Comparison of ENCODE assay signal across 1 cellular context in the genomic region with DNA sequence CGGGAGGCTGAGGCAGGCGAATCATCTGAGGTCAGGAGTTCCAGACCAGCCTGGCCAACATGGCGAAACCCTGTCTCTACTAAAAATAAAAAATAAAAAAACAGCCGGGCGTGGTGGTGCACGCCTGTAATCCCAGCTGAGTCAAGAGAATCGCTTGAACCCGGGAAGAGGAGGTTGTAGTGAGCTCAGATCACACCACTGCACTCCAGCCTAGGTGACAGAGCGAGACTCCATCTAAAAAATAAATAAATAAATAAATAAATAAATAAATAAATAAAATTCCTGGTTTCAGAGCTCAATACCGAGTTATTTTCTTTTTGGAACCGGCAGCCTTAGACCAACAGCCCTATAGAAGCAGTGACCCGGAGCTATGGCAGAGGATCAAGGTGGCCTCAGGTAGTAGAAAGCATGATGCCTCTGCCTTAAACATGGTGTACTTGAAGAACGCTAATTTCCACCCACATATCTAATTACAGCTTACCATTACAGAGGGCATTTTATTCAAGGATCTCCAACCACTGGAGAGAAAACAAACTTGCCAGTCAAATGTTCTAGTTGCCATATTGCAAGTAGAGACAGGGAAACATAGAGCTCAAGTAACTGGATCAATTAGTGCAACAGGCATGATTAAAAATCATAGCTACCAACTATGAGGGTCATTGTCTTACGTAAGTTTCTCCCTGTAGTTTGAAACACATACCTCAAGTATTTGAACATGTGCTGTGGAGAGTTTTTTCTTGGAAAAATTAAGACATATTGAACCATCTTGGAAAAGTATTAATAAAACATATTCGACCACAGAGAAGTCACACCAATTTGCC.
TF ChIP-seq lines count a peak whose summit lies in the region.

No MANE protein-coding gene starts in this region.

TF ChIP-seq in endothelial cell of umbilical vein, 7 proteins besides CTCF, POLR2A, EP300 and RAD21:
- TF ChIP-seq MYC (IDR thresholded peaks at IDR 0.05; ENCODE audit: low read depth, low read length) (no peak), FOS (IDR thresholded peaks at IDR 0.05; ENCODE audit: borderline replicate concordance, insufficient read depth, low read length) (no peak), GATA2 (IDR thresholded peaks at IDR 0.05; ENCODE audit: insufficient read depth, insufficient read length, low read depth, low read length) (no peak), JUN (IDR thresholded peaks at IDR 0.05; ENCODE audit: borderline replicate concordance, insufficient read depth, insufficient read length, low read depth) (no peak), EZH2 (IDR thresholded peaks at IDR 0.05; ENCODE audit: borderline replicate concordance, low read depth, low read length, severe bottlenecking) (no peak), POLR2AphosphoS5 (IDR thresholded peaks at IDR 0.05; ENCODE audit: insufficient read depth, low read depth, low read length) (no peak)
- TF ChIP-seq, protein P1, sequence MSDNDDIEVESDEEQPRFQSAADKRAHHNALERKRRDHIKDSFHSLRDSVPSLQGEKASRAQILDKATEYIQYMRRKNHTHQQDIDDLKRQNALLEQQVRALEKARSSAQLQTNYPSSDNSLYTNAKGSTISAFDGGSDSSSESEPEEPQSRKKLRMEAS (IDR thresholded peaks at IDR 0.05; ENCODE audit: insufficient read depth, insufficient read length), result no peak
TF ChIP-seq in endothelial cell of umbilical vein: peak in this region for 0.
